In the genomic region with DNA sequence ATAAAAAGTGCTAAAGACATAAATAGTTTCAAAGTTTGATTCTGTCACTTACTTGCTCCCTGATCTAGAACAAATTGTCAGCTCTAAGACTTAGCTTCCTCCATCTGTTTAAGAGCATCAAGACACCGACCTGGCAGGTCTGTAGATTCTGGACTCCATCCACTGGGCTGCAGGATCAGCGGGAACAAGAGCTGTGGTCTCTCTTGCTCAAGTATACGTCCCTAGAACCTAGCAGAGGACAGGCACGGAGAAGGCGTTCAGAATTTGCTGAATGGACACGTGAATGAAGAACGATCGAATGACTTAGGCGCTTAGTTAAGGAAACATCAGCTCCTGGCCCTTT, we compare ENCODE assay signal across 8 cellular contexts. TPM values are rescaled to one million over a fixed set of nuclear protein-coding genes. Genes with fewer than 3 reads are reported as not detected.
DNase-seq lines count a peak whose midpoint lies in the region; ATAC-seq and TF ChIP-seq lines count a peak whose summit lies in the region.

No MANE protein-coding gene starts in this region.

- 6 to 8% (median 7%) methylated on average over 9 of the region's 9 CpGs for WGBS in psoas muscle, 3 donors

- TF ChIP-seq CTCF in psoas muscle (IDR thresholded peaks at IDR 0.05) = no peak

- H3K9me3 ChIP-seq in SJCRH30 (replicated peaks) (no peaks in the 10 kb centered on the region), psoas muscle (no peaks in the 10 kb centered on the region)

- peak; percentile 9 to 51 (median 30) for ATAC-seq in psoas muscle

- H3K36me3 ChIP-seq in SJCRH30 (peaks cover 34% of the 10 kb centered on the region), psoas muscle (ENCODE audit: insufficient read depth in 1 of 2, low read depth in 1 of 2) (no peaks in the 10 kb centered on the region)

- DNase-seq in NCI-H748 (lab: John Stamatoyannopoulos, UW; ENCODE audit: unreplicated experiment) (peak; percentile 43), NCI-H748 treated with DMSO at 0.1 percent for 48 hours (lab: John Stamatoyannopoulos, UW) (no peak), SJCRH30 (peak; percentile 57 to 71), fibroblast of peridontal ligament (ENCODE audit: extremely low read depth) (peak; percentile 49), psoas muscle (no peak), GM19240 (ENCODE audit: insufficient read length, low spot score) (no peak), NCI-H2196 treated with DMSO at 0.1 percent for 48 hours (lab: John Stamatoyannopoulos, UW; ENCODE audit: unreplicated experiment) (no peak)
- no peak for DNase-seq in activated CD4-positive, CD25-positive, alpha-beta regulatory T cell treated with anti-CD3 and anti-CD28 coated beads, Interleukin-2, amount 50 U/mL, for 72 hours

- H3K27me3 ChIP-seq in SJCRH30 (no peaks in the 10 kb centered on the region), psoas muscle (ENCODE audit: insufficient read depth in 3 of 3, low read length in 2 of 3) (peaks cover 0 to 44% (median 3%) of the 10 kb centered on the region in 3 donors)

- H3K4me3 ChIP-seq in SJCRH30 (peak overlapping the region; percentile 95), psoas muscle (peak overlapping the region; percentile 77)

- peak overlapping the region; percentile 81 for H3K27ac ChIP-seq in SJCRH30
- no peak overlapping the region for H3K27ac ChIP-seq in psoas muscle

- no peaks in the 10 kb centered on the region for H3K4me1 ChIP-seq in SJCRH30
- H3K4me1 ChIP-seq in psoas muscle = peaks cover 4% of the 10 kb centered on the region

- intact Hi-C loops in psoas muscle (cut with DNase I) = no loop called here

RNA-seq across cellular contexts. Expression of a gene that starts 1.1 kb away (rescaled TPM):
- 39.1 and 47.6 TPM in 2 replicates for total RNA-seq in SJCRH30 (2014; rRNA removed; shearing (Covaris generic))
- total RNA-seq in psoas muscle = 1 to 10 TPM; 1.8 to 2.9 (median 2.0) TPM
- polyA plus RNA-seq in psoas muscle = 1 to 10 TPM in 1 of 3 donors, under 1 TPM in 2; 0.70 to 1.1 (median 0.91) TPM

RNA-seq across cellular contexts. Expression of a gene that starts 33.5 kb away (rescaled TPM):
- total RNA-seq in SJCRH30 (2014; rRNA removed; shearing (Covaris generic)) = 22.5 and 24.1 TPM in 2 replicates
- 10 to 100 TPM; 11.5 to 19.6 (median 17.2) TPM for total RNA-seq in psoas muscle
- polyA plus RNA-seq in psoas muscle = 10 to 100 TPM in 1 of 3 donors, 1 to 10 TPM in 2; 7.9 to 11.8 (median 8.9) TPM

Comparison
In these comparisons a context has a peak if more than half of its experiments do, and no peak if none do; other contexts are left out.
1. DNase-seq: peak in NCI-H748 (single experiment), SJCRH30 (2 of 2) and fibroblast of peridontal ligament (single experiment); none in NCI-H748 treated with DMSO at 0.1 percent for 48 hours (single experiment), psoas muscle (0 of 2), activated CD4-positive, CD25-positive, alpha-beta regulatory T cell treated with anti-CD3 and anti-CD28 coated beads, Interleukin-2, amount 50 U/mL, for 72 hours (single experiment), GM19240 (single experiment) and NCI-H2196 treated with DMSO at 0.1 percent for 48 hours (single experiment).
2. RNA of a gene that starts 1.1 kb away (total RNA-seq): 39.1 to 47.6 TPM in SJCRH30; 1.8 to 2.9 TPM in psoas muscle; every median in the first group is over 10 times any median in the second.